7 cellular contexts compared by ENCODE assay signal in genomic region chr4:108838451-108838850, GRCh38.
"Had no signal": no experiment of that assay in that cellular context is flagged by ENCODE, and none has a peak within 500 bp of the region (broad histone marks: within the 10 kb centered on the region; RNA-seq: fewer than 3 reads in every experiment).

No MANE protein-coding gene starts in this region.

- FAIRE-seq: H1, H54, HTR-8/SVneo had no signal

- H3K4me3 ChIP-seq: GM23338 had no signal

- H2AFZ ChIP-seq: GM23338 had no signal

- ATAC-seq: GM23338 had no signal

- H3K4me2 ChIP-seq: GM23338 had no signal

- DNase-seq: H9, HCEC 1CT, IMR-90 had no signal
